ENCODE assay signal across 8 cellular contexts in the genomic region with DNA sequence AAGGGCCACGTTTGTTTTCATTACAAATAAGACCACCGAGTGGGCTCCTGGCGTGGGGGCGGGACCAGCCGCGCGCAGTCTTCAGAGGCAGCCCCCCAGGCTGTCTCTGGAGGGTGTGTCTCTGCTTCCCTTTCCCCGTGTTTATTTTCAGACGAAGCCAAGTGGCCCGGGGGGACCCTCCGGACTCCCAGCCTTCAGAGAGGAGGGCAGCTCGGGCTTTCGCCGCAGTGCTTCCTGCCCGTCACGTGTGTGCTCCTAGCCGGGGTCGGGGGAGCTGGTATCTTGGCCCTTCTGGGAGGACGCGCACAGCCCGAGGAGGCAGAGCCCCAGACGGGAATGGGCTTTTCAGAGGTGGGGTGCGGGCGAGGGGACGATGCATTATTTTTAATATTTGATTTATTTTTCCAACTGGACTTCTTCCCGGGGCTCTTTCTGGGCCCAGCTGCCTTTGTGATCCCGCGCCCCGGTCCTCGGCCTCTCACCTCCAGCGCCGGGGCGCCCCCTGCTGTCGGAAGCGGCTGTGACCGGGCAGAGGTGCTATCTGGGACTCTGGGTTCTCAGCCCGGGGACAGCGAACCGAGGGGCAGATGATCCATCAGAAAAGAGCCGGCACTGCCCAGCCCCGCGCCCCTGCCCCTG.
DNase-seq lines count a peak whose midpoint lies in the region; ATAC-seq and TF ChIP-seq lines count a peak whose summit lies in the region.

No MANE protein-coding gene starts in this region.

- H3K9me3 ChIP-seq in breast epithelium: no peaks in the 10 kb centered on the region

- TF ChIP-seq CTCF in WI38 (IDR thresholded peaks at IDR 0.05; ENCODE audit: low read depth, low read length) (peak; percentile 67), breast epithelium (IDR thresholded peaks at IDR 0.05) (peak; percentile 48 to 82 (median 82))

- no peaks in the 10 kb centered on the region for H3K27me3 ChIP-seq in breast epithelium

- DNase-seq in NCI-H2029 treated with DMSO at 0.1 percent for 48 hours (lab: John Stamatoyannopoulos, UW) (peak; percentile 49), breast epithelium (ENCODE audit: low spot score in 2 of 2) (peak; percentile 77 to 86), iris pigment epithelial cell (ENCODE audit: low read depth) (peak; percentile 56)
- DNase-seq in stimulated activated CD4-positive, alpha-beta T cell treated with anti-CD3 and anti-CD28 coated beads, Interleukin-12 subunit alpha, Interleukin-12 subunit beta, amount 100 ng/mL, for 24 hours (ENCODE audit: low read depth in 2 of 2): peak; percentile 58 to 86

- ATAC-seq in HG02763 (IDR thresholded peaks at IDR 0.05; ENCODE audit: unreplicated experiment) (peak; percentile 63), HG03520 (IDR thresholded peaks at IDR 0.05; ENCODE audit: unreplicated experiment) (no peak)

- H3K36me3 ChIP-seq in breast epithelium: no peaks in the 10 kb centered on the region

- H3K4me3 ChIP-seq in GM08714 (ENCODE audit: low read length) (peak overlapping the region; percentile 60; the same call in 1 of the 2 replicates), WI38 (ENCODE audit: low read depth, low read length) (peak overlapping the region; percentile 26; the same call in 1 of the 2 replicates), breast epithelium (peak overlapping the region; percentile 45 to 75 (median 61))

- no peaks in the 10 kb centered on the region for H3K4me1 ChIP-seq in breast epithelium

- peak overlapping the region; percentile 52 to 66 for H3K27ac ChIP-seq in breast epithelium

- TF ChIP-seq POLR2A in breast epithelium (IDR thresholded peaks at IDR 0.05): no peak

- intact Hi-C loops in breast epithelium (cut with DNase I; ENCODE audit: low total_unique reads): no loop called here
